ENCODE assay signal across 28 cellular contexts in genomic region chr20:64109390-64109747, GRCh38. TPM values are rescaled to one million over a fixed set of nuclear protein-coding genes. Genes with fewer than 3 reads are reported as not detected.
DNase-seq lines count a peak whose midpoint lies in the region; ATAC-seq and TF ChIP-seq lines count a peak whose summit lies in the region.
"Had no signal": no experiment of that assay in that cellular context is flagged by ENCODE, and none has a peak within 500 bp of the region (broad histone marks: within the 10 kb centered on the region; RNA-seq: fewer than 3 reads in every experiment).

No MANE protein-coding gene starts in this region.

- intact Hi-C loops in activated T-helper 2 cell treated with anti-CD3 and anti-CD28 coated beads, Interferon-gamma antibody, Interleukin-2, Interleukin-4, amounts not matched to agents 10 μg/mL and 5 μg/mL and 100 μg/mL, durations not matched to agents 14 hours and 24 hours and 36 hours (cut with micrococcal nuclease) = no loop called here
- intact Hi-C loops in activated CD4-positive, alpha-beta T cell treated with anti-CD3 and anti-CD28 coated beads for 36 hours (cut with DNase I, micrococcal nuclease) = no loop called here

- no peaks in the 10 kb centered on the region for H3K36me3 ChIP-seq in GM23338 (ENCODE audit: insufficient read depth)
- H3K36me3 ChIP-seq: colonic mucosa had no signal

- no peaks in the 10 kb centered on the region for H4K20me1 ChIP-seq in GM23338 (replicated peaks; ENCODE audit: insufficient read depth)

- no peaks in the 10 kb centered on the region for H3K27me3 ChIP-seq in GM23338 (ENCODE audit: insufficient read depth)
- H3K27me3 ChIP-seq: body of pancreas, colonic mucosa had no signal

- no peaks in the 10 kb centered on the region; the same call in 2 of the 3 replicates for H3K9me3 Mint-ChIP-seq in GM23338
- no peaks in the 10 kb centered on the region for H3K9me3 Mint-ChIP-seq in activated T-helper 2 cell treated with anti-CD3 and anti-CD28 coated beads, Interferon-gamma antibody, Interleukin-2, Interleukin-4, amounts not matched to agents 10 μg/mL and 5 μg/mL and 100 μg/mL, durations not matched to agents 14 hours and 24 hours and 36 hours
- H3K9me3 Mint-ChIP-seq in activated CD4-positive, alpha-beta T cell treated with anti-CD3 and anti-CD28 coated beads for 36 hours (ENCODE audit: low read depth) = no peaks in the 10 kb centered on the region
- H3K9me3 Mint-ChIP-seq: activated CD4-positive, alpha-beta memory T cell treated with anti-CD3 and anti-CD28 coated beads, Interleukin-2, amount 10 ng/mL, durations not matched to agents 7 days and 5 days; activated T-helper 1 cell treated with anti-CD3 and anti-CD28 coated beads, Interleukin-12 subunit alpha, Interleukin-12 subunit beta, Interleukin-2, Interleukin-4 antibody, amounts not matched to agents 30 ng/mL and 10 ng/mL and 1 ng/mL, durations not matched to agents 14 hours and 24 hours and 36 hours; endodermal cell; stimulated activated naive CD8-positive, alpha-beta T cell treated with anti-CD3 and anti-CD28 coated beads, Interleukin-15, amount 100 ng/mL, for 72 hours; T-helper 2 cell treated with Interferon-gamma antibody and Interleukin-4, amounts not matched to agents 5 μg/mL and 100 μg/mL, for 36 hours; type B pancreatic cell had no signal

- H3K4me2 ChIP-seq in GM23338 = no peak overlapping the region
- H3K4me2 ChIP-seq: smooth muscle cell had no signal

- no peaks in the 10 kb centered on the region for H3K9me2 ChIP-seq in GM23338 (ENCODE audit: insufficient read depth)

- no peak overlapping the region for H3K4me3 Mint-ChIP-seq in GM23338
- no peak overlapping the region for H3K4me3 Mint-ChIP-seq in activated T-helper 2 cell treated with anti-CD3 and anti-CD28 coated beads, Interferon-gamma antibody, Interleukin-2, Interleukin-4, amounts not matched to agents 10 μg/mL and 5 μg/mL and 100 μg/mL, durations not matched to agents 14 hours and 24 hours and 36 hours (ENCODE audit: low read depth)
- no peak overlapping the region for H3K4me3 Mint-ChIP-seq in activated CD4-positive, alpha-beta T cell treated with anti-CD3 and anti-CD28 coated beads for 36 hours
- H3K4me3 Mint-ChIP-seq: activated CD4-positive, alpha-beta memory T cell treated with anti-CD3 and anti-CD28 coated beads, Interleukin-2, amount 10 ng/mL, durations not matched to agents 7 days and 5 days; activated T-helper 1 cell treated with anti-CD3 and anti-CD28 coated beads, Interleukin-12 subunit alpha, Interleukin-12 subunit beta, Interleukin-2, Interleukin-4 antibody, amounts not matched to agents 30 ng/mL and 10 ng/mL and 1 ng/mL, durations not matched to agents 14 hours and 24 hours and 36 hours; endodermal cell; stimulated activated naive CD8-positive, alpha-beta T cell treated with anti-CD3 and anti-CD28 coated beads, Interleukin-15, amount 100 ng/mL, for 72 hours; T-helper 2 cell treated with Interferon-gamma antibody and Interleukin-4, amounts not matched to agents 5 μg/mL and 100 μg/mL, for 36 hours; type B pancreatic cell had no signal

- no peaks in the 10 kb centered on the region for H3K79me2 ChIP-seq in GM23338 (replicated peaks; ENCODE audit: insufficient read depth)

- ATAC-seq in GM23338 (no peak), omental fat pad (ENCODE audit: low FRiP score) (no peak)
- ATAC-seq in activated CD4-positive, alpha-beta T cell treated with anti-CD3 and anti-CD28 coated beads for 36 hours = no peak
- ATAC-seq: body of pancreas; Panc1; SK-N-SH treated with all-trans-retinoic acid at 6 μM for 48 hours; stimulated activated naive CD8-positive, alpha-beta T cell treated with anti-CD3 and anti-CD28 coated beads, Interleukin-15, amount 100 ng/mL, for 72 hours had no signal

- H3K4me3 ChIP-seq in GM23338 = no peak overlapping the region
- H3K4me3 ChIP-seq: body of pancreas, colonic mucosa, smooth muscle cell had no signal

- POLR2A ChIA-PET in activated CD4-positive, alpha-beta T cell treated with anti-CD3 and anti-CD28 coated beads for 36 hours (lab: Charles Lee) = interaction anchor here (0.5 kb wide), 1 partner anchor 412 kb away, joined by 3 read pairs; no protein-coding TSS in a partner anchor

- no peaks in the 10 kb centered on the region for H3K4me1 ChIP-seq in GM23338 (ENCODE audit: insufficient read depth)
- H3K4me1 ChIP-seq: body of pancreas, colonic mucosa had no signal

- peaks cover 7% of the 10 kb centered on the region for H3K27me3 Mint-ChIP-seq in GM23338 (ENCODE audit: insufficient read depth, low read depth, poor library complexity)
- no peaks in the 10 kb centered on the region for H3K27me3 Mint-ChIP-seq in activated T-helper 2 cell treated with anti-CD3 and anti-CD28 coated beads, Interferon-gamma antibody, Interleukin-2, Interleukin-4, amounts not matched to agents 10 μg/mL and 5 μg/mL and 100 μg/mL, durations not matched to agents 14 hours and 24 hours and 36 hours (ENCODE audit: low read depth)
- H3K27me3 Mint-ChIP-seq in activated CD4-positive, alpha-beta T cell treated with anti-CD3 and anti-CD28 coated beads for 36 hours = no peaks in the 10 kb centered on the region
- H3K27me3 Mint-ChIP-seq: activated CD4-positive, alpha-beta memory T cell treated with anti-CD3 and anti-CD28 coated beads, Interleukin-2, amount 10 ng/mL, durations not matched to agents 7 days and 5 days; stimulated activated naive CD8-positive, alpha-beta T cell treated with anti-CD3 and anti-CD28 coated beads, Interleukin-15, amount 100 ng/mL, for 72 hours had no signal

- H3K27ac ChIP-seq in GM23338 (ENCODE audit: low read depth) = no peak overlapping the region
- H3K27ac ChIP-seq: body of pancreas, colonic mucosa, HL-60 had no signal

- no peaks in the 10 kb centered on the region for H3F3A ChIP-seq in GM23338 (replicated peaks; ENCODE audit: low read depth)

- no peak for TF ChIP-seq CTCF in GM23338 (conservative IDR thresholded peaks at IDR 0.05; ENCODE audit: low read depth in 2 of 2)
- no peak for TF ChIP-seq CTCF in omental fat pad (IDR thresholded peaks at IDR 0.05)

- no peaks in the 10 kb centered on the region; the same call in 2 of the 3 replicates for H3K4me1 Mint-ChIP-seq in GM23338
- H3K4me1 Mint-ChIP-seq in activated T-helper 2 cell treated with anti-CD3 and anti-CD28 coated beads, Interferon-gamma antibody, Interleukin-2, Interleukin-4, amounts not matched to agents 10 μg/mL and 5 μg/mL and 100 μg/mL, durations not matched to agents 14 hours and 24 hours and 36 hours (ENCODE audit: low read depth) = no peaks in the 10 kb centered on the region
- H3K4me1 Mint-ChIP-seq in activated CD4-positive, alpha-beta T cell treated with anti-CD3 and anti-CD28 coated beads for 36 hours = peaks cover 2% of the 10 kb centered on the region
- H3K4me1 Mint-ChIP-seq: activated CD4-positive, alpha-beta memory T cell treated with anti-CD3 and anti-CD28 coated beads, Interleukin-2, amount 10 ng/mL, durations not matched to agents 7 days and 5 days; endodermal cell had no signal

- DNase-seq in GM23338 (ENCODE audit: low spot score) (peak; percentile 0), omental fat pad (ENCODE audit: low spot score) (peak; percentile 10), ecto neural progenitor cell (ENCODE audit: low spot score) (no peak)
- peak; percentile 5 for DNase-seq in activated T-helper 2 cell treated with anti-CD3 and anti-CD28 coated beads, Interferon-gamma antibody, Interleukin-2, Interleukin-4, amounts not matched to agents 10 μg/mL and 5 μg/mL and 100 μg/mL, durations not matched to agents 14 hours and 24 hours and 36 hours (ENCODE audit: low spot score)
- DNase-seq in activated CD4-positive, alpha-beta T cell treated with anti-CD3 and anti-CD28 coated beads for 36 hours = no peak
- DNase-seq: activated CD4-positive, alpha-beta memory T cell treated with anti-CD3 and anti-CD28 coated beads, Interleukin-2, amount 10 ng/mL, durations not matched to agents 7 days and 5 days; colonic mucosa; DMS79; GOT3; IMR-90; NCI-H1417 treated with DMSO at 0.1 percent for 48 hours; NCI-H2107; NCI-H510A; NK-92 treated with Interleukin-12 subunit alpha and Interleukin-12 subunit beta, amount 100 ng/mL, for 24 hours; stimulated activated CD4-positive, alpha-beta T cell treated with anti-CD3 and anti-CD28 coated beads, Interleukin-4, amount 100 ng/mL, for 1 hour had no signal

- CTCF ChIA-PET in activated CD4-positive, alpha-beta T cell treated with anti-CD3 and anti-CD28 coated beads for 36 hours (lab: Charles Lee) = interaction anchor here (0.7 to 4.2 kb wide), 2 partner anchors 11 to 63 kb away, joined by 3 to 15 read pairs; no protein-coding TSS in a partner anchor

- H2AFZ ChIP-seq in GM23338 = no peak overlapping the region

- no peak overlapping the region for H3K27ac Mint-ChIP-seq in GM23338
- H3K27ac Mint-ChIP-seq in activated T-helper 2 cell treated with anti-CD3 and anti-CD28 coated beads, Interferon-gamma antibody, Interleukin-2, Interleukin-4, amounts not matched to agents 10 μg/mL and 5 μg/mL and 100 μg/mL, durations not matched to agents 14 hours and 24 hours and 36 hours = no peak overlapping the region
- no peak overlapping the region for H3K27ac Mint-ChIP-seq in activated CD4-positive, alpha-beta T cell treated with anti-CD3 and anti-CD28 coated beads for 36 hours
- H3K27ac Mint-ChIP-seq: activated CD4-positive, alpha-beta memory T cell treated with anti-CD3 and anti-CD28 coated beads, Interleukin-2, amount 10 ng/mL, durations not matched to agents 7 days and 5 days; activated T-helper 1 cell treated with anti-CD3 and anti-CD28 coated beads, Interleukin-12 subunit alpha, Interleukin-12 subunit beta, Interleukin-2, Interleukin-4 antibody, amounts not matched to agents 30 ng/mL and 10 ng/mL and 1 ng/mL, durations not matched to agents 14 hours and 24 hours and 36 hours; endodermal cell; progenitor cell of endocrine pancreas; stimulated activated naive CD8-positive, alpha-beta T cell treated with anti-CD3 and anti-CD28 coated beads, Interleukin-15, amount 100 ng/mL, for 72 hours; T-helper 2 cell treated with Interferon-gamma antibody and Interleukin-4, amounts not matched to agents 5 μg/mL and 100 μg/mL, for 36 hours; type B pancreatic cell had no signal

- H3K36me3 Mint-ChIP-seq in GM23338 (ENCODE audit: low read depth) = no peaks in the 10 kb centered on the region
- H3K36me3 Mint-ChIP-seq in activated T-helper 2 cell treated with anti-CD3 and anti-CD28 coated beads, Interferon-gamma antibody, Interleukin-2, Interleukin-4, amounts not matched to agents 10 μg/mL and 5 μg/mL and 100 μg/mL, durations not matched to agents 14 hours and 24 hours and 36 hours (ENCODE audit: low read depth) = no peaks in the 10 kb centered on the region
- no peaks in the 10 kb centered on the region for H3K36me3 Mint-ChIP-seq in activated CD4-positive, alpha-beta T cell treated with anti-CD3 and anti-CD28 coated beads for 36 hours (ENCODE audit: low read depth)
- H3K36me3 Mint-ChIP-seq: type B pancreatic cell had no signal

RNA-seq across cellular contexts. Expression of gene NPBWR2, which starts 2.0 kb away (rescaled TPM):
- not detected in 2 replicates for total RNA-seq in GM23338 (2014; rRNA removed; shearing (Covaris generic))
- not detected in 2 replicates for polyA plus RNA-seq in GM23338 (2016; fragmentation: Nextera tagmentation; extraction: Ambion mirVana)
- total RNA-seq in activated T-helper 2 cell treated with anti-CD3 and anti-CD28 coated beads, Interferon-gamma antibody, Interleukin-2, Interleukin-4, amounts not matched to agents 10 μg/mL and 5 μg/mL and 100 μg/mL, durations not matched to agents 14 hours and 24 hours and 36 hours = not detected in 2 replicates
- total RNA-seq in omental fat pad = not detected
- total RNA-seq in activated CD4-positive, alpha-beta T cell treated with anti-CD3 and anti-CD28 coated beads for 36 hours = not detected
- total RNA-seq: activated CD4-positive, alpha-beta memory T cell treated with anti-CD3 and anti-CD28 coated beads, Interleukin-2, amount 10 ng/mL, durations not matched to agents 7 days and 5 days; activated T-helper 1 cell treated with anti-CD3 and anti-CD28 coated beads, Interleukin-12 subunit alpha, Interleukin-12 subunit beta, Interleukin-2, Interleukin-4 antibody, amounts not matched to agents 30 ng/mL and 10 ng/mL and 1 ng/mL, durations not matched to agents 14 hours and 24 hours and 36 hours; body of pancreas; colonic mucosa; endodermal cell; IMR-90; M059J; progenitor cell of endocrine pancreas; smooth muscle cell had no signal
- polyA plus RNA-seq: IMR-90, neural cell, smooth muscle cell had no signal

RNA-seq across cellular contexts. Expression of gene LKAAEAR1, which starts 25.2 kb away (rescaled TPM):
- total RNA-seq in GM23338 (2014; rRNA removed; shearing (Covaris generic)) = 1.1 TPM in 1 of 2 replicates, not detected in the other
- 1.8 and 2.4 TPM in 2 replicates for polyA plus RNA-seq in GM23338 (2016; fragmentation: Nextera tagmentation; extraction: Ambion mirVana)
- total RNA-seq in activated T-helper 2 cell treated with anti-CD3 and anti-CD28 coated beads, Interferon-gamma antibody, Interleukin-2, Interleukin-4, amounts not matched to agents 10 μg/mL and 5 μg/mL and 100 μg/mL, durations not matched to agents 14 hours and 24 hours and 36 hours = 0.21 and 0.25 TPM in 2 replicates
- total RNA-seq in omental fat pad = under 1 TPM in 1 of 4 donors, not detected in 3; 0.65 TPM
- total RNA-seq in activated CD4-positive, alpha-beta T cell treated with anti-CD3 and anti-CD28 coated beads for 36 hours = under 1 TPM; 0.30 to 0.46 TPM
- total RNA-seq: colonic mucosa, endodermal cell, IMR-90, M059J, progenitor cell of endocrine pancreas, smooth muscle cell had no signal

RNA-seq across cellular contexts. Expression of gene OPRL1, which starts 29.5 kb away (rescaled TPM):
- 0.74 and 1.1 TPM in 2 replicates for total RNA-seq in GM23338 (2014; rRNA removed; shearing (Covaris generic))
- 0.24 and 0.27 TPM in 2 replicates for polyA plus RNA-seq in GM23338 (2016; fragmentation: Nextera tagmentation; extraction: Ambion mirVana)
- 0.32 and 0.41 TPM in 2 replicates for total RNA-seq in activated T-helper 2 cell treated with anti-CD3 and anti-CD28 coated beads, Interferon-gamma antibody, Interleukin-2, Interleukin-4, amounts not matched to agents 10 μg/mL and 5 μg/mL and 100 μg/mL, durations not matched to agents 14 hours and 24 hours and 36 hours
- total RNA-seq in omental fat pad = 1 to 10 TPM in 3 of 4 donors, under 1 TPM in 1; 0.96 to 4.4 (median 1.4) TPM
- total RNA-seq in activated CD4-positive, alpha-beta T cell treated with anti-CD3 and anti-CD28 coated beads for 36 hours = under 1 TPM; 0.42 to 0.50 TPM

RNA-seq across cellular contexts. Expression of gene RGS19, which starts 30.1 kb away (rescaled TPM):
- total RNA-seq in GM23338 (2014; rRNA removed; shearing (Covaris generic)) = 15.0 and 19.7 TPM in 2 replicates
- polyA plus RNA-seq in GM23338 (2016; fragmentation: Nextera tagmentation; extraction: Ambion mirVana) = 12.5 and 13.1 TPM in 2 replicates
- 42.0 and 43.3 TPM in 2 replicates for total RNA-seq in activated T-helper 2 cell treated with anti-CD3 and anti-CD28 coated beads, Interferon-gamma antibody, Interleukin-2, Interleukin-4, amounts not matched to agents 10 μg/mL and 5 μg/mL and 100 μg/mL, durations not matched to agents 14 hours and 24 hours and 36 hours
- 10 to 100 TPM; 14.0 to 45.1 (median 29.3) TPM for total RNA-seq in omental fat pad
- total RNA-seq in activated CD4-positive, alpha-beta T cell treated with anti-CD3 and anti-CD28 coated beads for 36 hours = 10 to 100 TPM; 39.6 to 40.2 TPM

RNA-seq across cellular contexts. Expression of gene TCEA2, which starts 46.4 kb away (rescaled TPM):
- 15.0 and 21.0 TPM in 2 replicates for total RNA-seq in GM23338 (2014; rRNA removed; shearing (Covaris generic))
- 54.4 and 58.9 TPM in 2 replicates for polyA plus RNA-seq in GM23338 (2016; fragmentation: Nextera tagmentation; extraction: Ambion mirVana)
- total RNA-seq in activated T-helper 2 cell treated with anti-CD3 and anti-CD28 coated beads, Interferon-gamma antibody, Interleukin-2, Interleukin-4, amounts not matched to agents 10 μg/mL and 5 μg/mL and 100 μg/mL, durations not matched to agents 14 hours and 24 hours and 36 hours = 49.0 and 49.9 TPM in 2 replicates
- 10 to 100 TPM; 20.5 to 34.8 (median 23.4) TPM for total RNA-seq in omental fat pad
- total RNA-seq in activated CD4-positive, alpha-beta T cell treated with anti-CD3 and anti-CD28 coated beads for 36 hours = 10 to 100 TPM; 40.6 to 50.0 TPM

Comparison
In these comparisons a context has a peak if more than half of its experiments do, and no peak if none do; other contexts are left out.
1. DNase-seq: peak in GM23338 (single experiment), activated T-helper 2 cell treated with anti-CD3 and anti-CD28 coated beads, Interferon-gamma antibody, Interleukin-2, Interleukin-4, amounts not matched to agents 10 μg/mL and 5 μg/mL and 100 μg/mL, durations not matched to agents 14 hours and 24 hours and 36 hours (single experiment) and omental fat pad (single experiment); none in activated CD4-positive, alpha-beta T cell treated with anti-CD3 and anti-CD28 coated beads for 36 hours (single experiment) and ecto neural progenitor cell (single experiment).